ENCODE assay signal across 17 cellular contexts in genomic region chr21:15743593-15743992, GRCh38. TPM values are rescaled to one million over a fixed set of nuclear protein-coding genes. Genes with fewer than 3 reads are reported as not detected.
DNase-seq lines count a peak whose midpoint lies in the region; ATAC-seq, FAIRE-seq and TF ChIP-seq lines count a peak whose summit lies in the region.
"Had no signal": no experiment of that assay in that cellular context is flagged by ENCODE, and none has a peak within 500 bp of the region (broad histone marks: within the 10 kb centered on the region; RNA-seq: fewer than 3 reads in every experiment).

No MANE protein-coding gene starts in this region.

- no peak for FAIRE-seq in astrocyte (lab: Jason Lieb, UNC)
- FAIRE-seq: G401.6, GM12891, H1 had no signal

- peaks cover 8% of the 10 kb centered on the region for H3K4me1 ChIP-seq in astrocyte (ENCODE audit: insufficient read depth, low read length)

- H3K36me3 Mint-ChIP-seq in astrocyte (ENCODE audit: low read depth, unreplicated experiment): peaks cover 6% of the 10 kb centered on the region
- H3K36me3 Mint-ChIP-seq in stimulated activated effector memory CD8-positive, alpha-beta T cell treated with anti-CD3 and anti-CD28 coated beads, Interleukin-12 subunit alpha, Interleukin-12 subunit beta, amount 100 ng/mL, for 72 hours: peaks cover 5% of the 10 kb centered on the region
- H3K36me3 Mint-ChIP-seq in endothelial cell (ENCODE audit: low read depth, unreplicated experiment): peaks cover 9% of the 10 kb centered on the region

- H3K27ac Mint-ChIP-seq in astrocyte (ENCODE audit: unreplicated experiment) (peak overlapping the region; percentile 58), endothelial cell (ENCODE audit: unreplicated experiment) (no peak overlapping the region)
- H3K27ac Mint-ChIP-seq in stimulated activated effector memory CD8-positive, alpha-beta T cell treated with anti-CD3 and anti-CD28 coated beads, Interleukin-12 subunit alpha, Interleukin-12 subunit beta, amount 100 ng/mL, for 72 hours: no peak overlapping the region
- H3K27ac Mint-ChIP-seq: HFFc6 had no signal

- no peak overlapping the region for H3K4me3 Mint-ChIP-seq in astrocyte (ENCODE audit: unreplicated experiment)
- no peak overlapping the region for H3K4me3 Mint-ChIP-seq in stimulated activated effector memory CD8-positive, alpha-beta T cell treated with anti-CD3 and anti-CD28 coated beads, Interleukin-12 subunit alpha, Interleukin-12 subunit beta, amount 100 ng/mL, for 72 hours
- H3K4me3 Mint-ChIP-seq in endothelial cell (ENCODE audit: unreplicated experiment): no peak overlapping the region
- H3K4me3 Mint-ChIP-seq: HFFc6 had no signal

- no peak overlapping the region for H2AFZ ChIP-seq in astrocyte (ENCODE audit: low read depth, low read length)

- DNase-seq in left ventricle myocardium superior (no peak), Right ventricle myocardium inferior (ENCODE audit: missing footprints) (no peak), astrocyte (ENCODE audit: low read depth) (no peak), left lobe of liver (ENCODE audit: low spot score) (no peak), endothelial cell (ENCODE audit: low spot score) (no peak), NCI-H1694 (lab: John Stamatoyannopoulos, UW) (no peak), NCI-H2196 treated with DMSO at 0.1 percent for 48 hours (lab: John Stamatoyannopoulos, UW; ENCODE audit: unreplicated experiment) (no peak)
- DNase-seq in stimulated activated effector memory CD8-positive, alpha-beta T cell treated with anti-CD3 and anti-CD28 coated beads, Interleukin-12 subunit alpha, Interleukin-12 subunit beta, amount 100 ng/mL, for 72 hours (ENCODE audit: low spot score in 2 of 2): no peak
- DNase-seq: DMS79 treated with DMSO at 0.1 percent for 48 hours, HFFc6, Kasumi-1, NCI-H1930, NCI-H2171, NCI-H510A had no signal

- H3K9me3 ChIP-seq in astrocyte (ENCODE audit: insufficient read depth, low read depth, low read length): no peaks in the 10 kb centered on the region

- H3K9me3 Mint-ChIP-seq in astrocyte (ENCODE audit: unreplicated experiment): no peaks in the 10 kb centered on the region
- H3K9me3 Mint-ChIP-seq in stimulated activated effector memory CD8-positive, alpha-beta T cell treated with anti-CD3 and anti-CD28 coated beads, Interleukin-12 subunit alpha, Interleukin-12 subunit beta, amount 100 ng/mL, for 72 hours: no peaks in the 10 kb centered on the region
- no peaks in the 10 kb centered on the region for H3K9me3 Mint-ChIP-seq in endothelial cell (ENCODE audit: unreplicated experiment)
- H3K9me3 Mint-ChIP-seq: HFFc6 had no signal

- TF ChIP-seq CTCF in astrocyte (IDR thresholded peaks at IDR 0.05; ENCODE audit: insufficient read depth, low read depth, low read length): no peak
- no peak for TF ChIP-seq CTCF in endothelial cell (IDR thresholded peaks at IDR 0.05; ENCODE audit: unreplicated experiment)

- intact Hi-C loops in left ventricle myocardium superior (cut with micrococcal nuclease): no loop called here
- intact Hi-C loops in Right ventricle myocardium inferior (cut with DNase I): no loop called here

- H3K4me3 ChIP-seq in astrocyte (ENCODE audit: insufficient read depth, low read depth, low read length): no peak overlapping the region

- H3K4me1 Mint-ChIP-seq in astrocyte (ENCODE audit: low read depth, unreplicated experiment): peaks cover 47% of the 10 kb centered on the region
- H3K4me1 Mint-ChIP-seq in stimulated activated effector memory CD8-positive, alpha-beta T cell treated with anti-CD3 and anti-CD28 coated beads, Interleukin-12 subunit alpha, Interleukin-12 subunit beta, amount 100 ng/mL, for 72 hours: peaks cover 64% of the 10 kb centered on the region
- peaks cover 45% of the 10 kb centered on the region for H3K4me1 Mint-ChIP-seq in endothelial cell (ENCODE audit: unreplicated experiment)

- ATAC-seq in left ventricle myocardium superior: peak; percentile 41
- no peak for ATAC-seq in Right ventricle myocardium inferior
- ATAC-seq in left lobe of liver: peak; percentile 37
- peak; percentile 32 for ATAC-seq in stimulated activated effector memory CD8-positive, alpha-beta T cell treated with anti-CD3 and anti-CD28 coated beads, Interleukin-12 subunit alpha, Interleukin-12 subunit beta, amount 100 ng/mL, for 72 hours

- H3K79me2 ChIP-seq in astrocyte (ENCODE audit: insufficient read depth, low read length): peaks cover 96% of the 10 kb centered on the region

- H4K20me1 ChIP-seq in astrocyte (ENCODE audit: insufficient read depth, low read length): peaks cover 76% of the 10 kb centered on the region

- H3K9ac ChIP-seq in astrocyte (ENCODE audit: low read length): no peak overlapping the region

- H3K27me3 ChIP-seq in astrocyte (ENCODE audit: insufficient read depth, low read length): no peaks in the 10 kb centered on the region

- no peaks in the 10 kb centered on the region for H3K27me3 Mint-ChIP-seq in astrocyte (ENCODE audit: low read depth, unreplicated experiment)
- peaks cover 5% of the 10 kb centered on the region for H3K27me3 Mint-ChIP-seq in endothelial cell (ENCODE audit: unreplicated experiment)

- no peaks in the 10 kb centered on the region for H3K36me3 ChIP-seq in astrocyte (ENCODE audit: insufficient read depth, low read length)

- H3K4me2 ChIP-seq in astrocyte (ENCODE audit: low read length): no peak overlapping the region

- H3K27ac ChIP-seq in astrocyte (ENCODE audit: low read depth, low read length): no peak overlapping the region

RNA-seq across cellular contexts. Expression of gene USP25, which starts 13.8 kb away (rescaled TPM):
- total RNA-seq in left ventricle myocardium superior: 46.0 TPM
- total RNA-seq in Right ventricle myocardium inferior: 48.4 TPM
- 49.0 and 49.5 TPM in 2 replicates for total RNA-seq in astrocyte
- 17.2 TPM for total RNA-seq in left lobe of liver
- 38.0 TPM for total RNA-seq in endothelial cell (ENCODE audit: unreplicated experiment)
